Comparison of ENCODE assay signal across 16 cellular contexts in genomic region chr3:99430348-99431134, GRCh38.
A peak's percentile ranks its signal among the peaks of the same experiment; 100 is the strongest.
DNase-seq lines count a peak whose midpoint lies in the region; ATAC-seq, FAIRE-seq and TF ChIP-seq lines count a peak whose summit lies in the region.
"Had no signal": no experiment of that assay in that cellular context is flagged by ENCODE, and none has a peak within 500 bp of the region (broad histone marks: within the 10 kb centered on the region; RNA-seq: fewer than 3 reads in every experiment).

No MANE protein-coding gene starts in this region.

- FAIRE-seq in GM12878 (lab: Jason Lieb, UNC): peak; percentile 49
- FAIRE-seq: frontal cortex, H1, islet of Langerhans had no signal

- no peaks in the 10 kb centered on the region for H3K27me3 Mint-ChIP-seq in effector memory CD8-positive, alpha-beta T cell
- H3K27me3 Mint-ChIP-seq: stimulated activated memory B cell treated with anti-CD40 and anti-IgM and Interleukin-4, amounts not matched to agents 10 μg/mL and 1 μg/mL and 100 μg/mL, for 72 hours had no signal

- H3K79me2 ChIP-seq in GM12878 (ENCODE audit: control insufficient read depth, insufficient read depth, low read length): no peaks in the 10 kb centered on the region

- no peak for TF ChIP-seq POLR2A in GM12878 (IDR thresholded peaks at IDR 0.05; ENCODE audit: low read depth, low read length)
- no peak for TF ChIP-seq POLR2A in tibial nerve (IDR thresholded peaks at IDR 0.05)

- H3K4me3 ChIP-seq in GM12878 (no peak overlapping the region), tibial nerve (no peak overlapping the region)
- H3K4me3 ChIP-seq: dorsolateral prefrontal cortex had no signal

- in situ Hi-C loops in GM12878 (cut with MboI): no loop called here

- intact Hi-C loops in GM12878 (cut with micrococcal nuclease; ENCODE audit: unreplicated experiment): no loop called here

- H3K4me3 Mint-ChIP-seq in effector memory CD8-positive, alpha-beta T cell: no peak overlapping the region
- H3K4me3 Mint-ChIP-seq: stimulated activated memory B cell treated with anti-CD40 and anti-IgM and Interleukin-4, amounts not matched to agents 10 μg/mL and 1 μg/mL and 100 μg/mL, for 72 hours had no signal

- CTCF ChIA-PET in GM12878 (lab: Yijun Ruan, JAX): interaction anchor here (0.6 to 1.3 kb wide), 2 partner anchors 12 to 675 kb away, joined by 3 read pairs; no protein-coding TSS in a partner anchor

- 62% methylated on average over 3 of the region's 3 CpGs for WGBS in GM12878 (ENCODE audit: insufficient coverage, insufficient replicate concordance, low lambda C conversion rate, missing lambda C conversion rate)
- WGBS in tibial nerve, 2 donors: 63 to 67% methylated on average over 3 of the region's 3 CpGs

- no TSS peak for BruUV-seq in GM12878 (replicated peaks; lab: Mats Ljungman, UMichigan)

- no peak overlapping the region for H3K9ac ChIP-seq in GM12878 (ENCODE audit: control insufficient read depth, insufficient read depth, low read length)

- H3K36me3 ChIP-seq in GM12878 (ENCODE audit: control insufficient read depth in 2 of 2, insufficient read depth in 2 of 2, low read length in 1 of 2) (no peaks in the 10 kb centered on the region), tibial nerve (no peaks in the 10 kb centered on the region)

- H3K27ac ChIP-seq in GM12878 (ENCODE audit: control insufficient read depth, insufficient read depth) (no peak overlapping the region), tibial nerve (no peak overlapping the region)
- H3K27ac ChIP-seq: dorsolateral prefrontal cortex had no signal

- H4K20me1 ChIP-seq in GM12878 (ENCODE audit: control insufficient read depth, insufficient read depth): no peaks in the 10 kb centered on the region

- H3K9me3 ChIP-seq in GM12878 (replicated peaks; ENCODE audit: control insufficient read depth, insufficient read depth, low read length) (no peaks in the 10 kb centered on the region), tibial nerve (no peaks in the 10 kb centered on the region)

- RAD21 ChIA-PET in GM12878 (lab: Charles Lee; ENCODE audit: unreplicated experiment): interaction anchor here (0.5 to 1.4 kb wide), 6 partner anchors 10 to 76 kb away, joined by 3 read pairs; no protein-coding TSS in a partner anchor

- H3K9me3 Mint-ChIP-seq in effector memory CD8-positive, alpha-beta T cell: peaks cover 4 to 12% of the 10 kb centered on the region in 2 donors

- TF ChIP-seq EP300 in GM12878 (IDR thresholded peaks at IDR 0.05; ENCODE audit: borderline replicate concordance in 1 of 2, control insufficient read depth in 1 of 2, low read depth in 2 of 2, low read length in 2 of 2) (no peak), tibial nerve (IDR thresholded peaks at IDR 0.05) (no peak)

- no peak for TF ChIP-seq RAD21 in GM12878 (IDR thresholded peaks at IDR 0.05; ENCODE audit: insufficient read depth, low read depth, low read length)

- H3K4me1 Mint-ChIP-seq in effector memory CD8-positive, alpha-beta T cell (ENCODE audit: low read depth in 2 of 2): no peaks in the 10 kb centered on the region
- H3K4me1 Mint-ChIP-seq: stimulated activated memory B cell treated with anti-CD40 and anti-IgM and Interleukin-4, amounts not matched to agents 10 μg/mL and 1 μg/mL and 100 μg/mL, for 72 hours had no signal

- TF ChIP-seq CTCF in GM12878 (IDR thresholded peaks at IDR 0.05 in 2 of 3, conservative IDR thresholded peaks at IDR 0.05 in 1 of 3; ENCODE audit: control insufficient read depth in 2 of 3, extremely low read depth in 1 of 3, insufficient read depth in 1 of 3, low read depth in 3 of 3, low read length in 3 of 3) (no peak), tibial nerve (IDR thresholded peaks at IDR 0.05) (no peak)

- SMC1A ChIA-PET in GM12878 (lab: Charles Lee; ENCODE audit: uncharacterized antibody, unreplicated experiment): interaction anchor here (0.9 to 1.4 kb wide), 5 partner anchors 11 to 102 kb away, joined by 3 to 5 read pairs (median 4); no protein-coding TSS in a partner anchor

- H3K27me3 ChIP-seq in GM12878 (replicated peaks in 1 of 2; ENCODE audit: control insufficient read depth in 2 of 2, insufficient read depth in 2 of 2, low read length in 1 of 2): no peaks in the 10 kb centered on the region
- no peaks in the 10 kb centered on the region for H3K27me3 ChIP-seq in tibial nerve

- no peak for DNase-seq in GM12878 (ENCODE audit: low read depth, low spot score)
- no peak for DNase-seq in activated CD8-positive, alpha-beta memory T cell treated with anti-CD3 and anti-CD28 coated beads, Interleukin-2, amount 50 U/mL, for 48 hours
- no peak for DNase-seq in effector memory CD8-positive, alpha-beta T cell
- no peak for DNase-seq in tibial nerve (ENCODE audit: low spot score in 2 of 2)
- DNase-seq: activated T-cell treated with anti-CD3 and anti-CD28 coated beads for 4 hours, dorsolateral prefrontal cortex, NCI-H226 had no signal

- H2AFZ ChIP-seq in GM12878 (ENCODE audit: control insufficient read depth, low read depth, low read length): no peak overlapping the region

- no peak overlapping the region for H3K27ac Mint-ChIP-seq in effector memory CD8-positive, alpha-beta T cell
- H3K27ac Mint-ChIP-seq: stimulated activated memory B cell treated with anti-CD40 and anti-IgM and Interleukin-4, amounts not matched to agents 10 μg/mL and 1 μg/mL and 100 μg/mL, for 72 hours had no signal

- POLR2A ChIA-PET in GM12878 (lab: Charles Lee): no interaction called here

- H3K36me3 Mint-ChIP-seq in effector memory CD8-positive, alpha-beta T cell (ENCODE audit: insufficient read depth): no peaks in the 10 kb centered on the region
- H3K36me3 Mint-ChIP-seq: stimulated activated memory B cell treated with anti-CD40 and anti-IgM and Interleukin-4, amounts not matched to agents 10 μg/mL and 1 μg/mL and 100 μg/mL, for 72 hours had no signal

- no peak overlapping the region for H3K4me2 ChIP-seq in GM12878 (ENCODE audit: control insufficient read depth, insufficient read depth)

- peak; percentile 53 for ATAC-seq in GM18498 (IDR thresholded peaks at IDR 0.05; ENCODE audit: unreplicated experiment)
- peak; percentile 62 for ATAC-seq in GM21526 (IDR thresholded peaks at IDR 0.05; ENCODE audit: low FRiP score, unreplicated experiment)
- ATAC-seq in HG03025 (IDR thresholded peaks at IDR 0.05; ENCODE audit: low FRiP score, unreplicated experiment): peak; percentile 67
- peak; percentile 76 for ATAC-seq in GM12878
- no peak for ATAC-seq in GM21367 (IDR thresholded peaks at IDR 0.05; ENCODE audit: unreplicated experiment)
- ATAC-seq in effector memory CD8-positive, alpha-beta T cell (replicated peaks): no peak
- ATAC-seq: activated CD4-positive, CD25-positive, alpha-beta regulatory T cell treated with anti-CD3 and anti-CD28 coated beads, Interleukin-2, amount 50 U/mL, for 24 hours; stimulated activated memory B cell treated with anti-CD40 and anti-IgM and Interleukin-4, amounts not matched to agents 10 μg/mL and 1 μg/mL and 100 μg/mL, for 72 hours had no signal

- H3K4me1 ChIP-seq in GM12878 (ENCODE audit: control insufficient read depth, insufficient read depth, low read length) (no peaks in the 10 kb centered on the region), tibial nerve (no peaks in the 10 kb centered on the region)

TF ChIP-seq in GM12878, 131 proteins besides CTCF, POLR2A, EP300 and RAD21 (continues in another document):
- peak; percentile 63 for TF ChIP-seq CREM (IDR thresholded peaks at IDR 0.05; ENCODE audit: low read depth)
- TF ChIP-seq, protein P1, sequence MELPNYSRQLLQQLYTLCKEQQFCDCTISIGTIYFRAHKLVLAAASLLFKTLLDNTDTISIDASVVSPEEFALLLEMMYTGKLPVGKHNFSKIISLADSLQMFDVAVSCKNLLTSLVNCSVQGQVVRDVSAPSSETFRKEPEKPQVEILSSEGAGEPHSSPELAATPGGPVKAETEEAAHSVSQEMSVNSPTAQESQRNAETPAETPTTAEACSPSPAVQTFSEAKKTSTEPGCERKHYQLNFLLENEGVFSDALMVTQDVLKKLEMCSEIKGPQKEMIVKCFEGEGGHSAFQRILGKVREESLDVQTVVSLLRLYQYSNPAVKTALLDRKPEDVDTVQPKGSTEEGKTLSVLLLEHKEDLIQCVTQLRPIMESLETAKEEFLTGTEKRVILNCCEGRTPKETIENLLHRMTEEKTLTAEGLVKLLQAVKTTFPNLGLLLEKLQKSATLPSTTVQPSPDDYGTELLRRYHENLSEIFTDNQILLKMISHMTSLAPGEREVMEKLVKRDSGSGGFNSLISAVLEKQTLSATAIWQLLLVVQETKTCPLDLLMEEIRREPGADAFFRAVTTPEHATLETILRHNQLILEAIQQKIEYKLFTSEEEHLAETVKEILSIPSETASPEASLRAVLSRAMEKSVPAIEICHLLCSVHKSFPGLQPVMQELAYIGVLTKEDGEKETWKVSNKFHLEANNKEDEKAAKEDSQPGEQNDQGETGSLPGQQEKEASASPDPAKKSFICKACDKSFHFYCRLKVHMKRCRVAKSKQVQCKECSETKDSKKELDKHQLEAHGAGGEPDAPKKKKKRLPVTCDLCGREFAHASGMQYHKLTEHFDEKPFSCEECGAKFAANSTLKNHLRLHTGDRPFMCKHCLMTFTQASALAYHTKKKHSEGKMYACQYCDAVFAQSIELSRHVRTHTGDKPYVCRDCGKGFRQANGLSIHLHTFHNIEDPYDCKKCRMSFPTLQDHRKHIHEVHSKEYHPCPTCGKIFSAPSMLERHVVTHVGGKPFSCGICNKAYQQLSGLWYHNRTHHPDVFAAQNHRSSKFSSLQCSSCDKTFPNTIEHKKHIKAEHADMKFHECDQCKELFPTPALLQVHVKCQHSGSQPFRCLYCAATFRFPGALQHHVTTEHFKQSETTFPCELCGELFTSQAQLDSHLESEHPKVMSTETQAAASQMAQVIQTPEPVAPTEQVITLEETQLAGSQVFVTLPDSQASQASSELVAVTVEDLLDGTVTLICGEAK (IDR thresholded peaks at IDR 0.05; ENCODE audit: borderline replicate concordance): no peak
- peak in 1 of 2 experiments; percentile 21; a peak in 1 of 4 replicates for TF ChIP-seq CEBPB (IDR thresholded peaks at IDR 0.05; ENCODE audit: borderline replicate concordance in 1 of 2, low read depth in 2 of 2, low read length in 2 of 2)

Comparison
In these comparisons a context has a peak if more than half of its experiments do, and no peak if none do; other contexts are left out.
1. ATAC-seq: peak in GM18498 (single experiment), GM21526 (single experiment), HG03025 (single experiment) and GM12878 (single experiment); none in GM21367 (single experiment) and effector memory CD8-positive, alpha-beta T cell (single experiment).